In the genomic region with DNA sequence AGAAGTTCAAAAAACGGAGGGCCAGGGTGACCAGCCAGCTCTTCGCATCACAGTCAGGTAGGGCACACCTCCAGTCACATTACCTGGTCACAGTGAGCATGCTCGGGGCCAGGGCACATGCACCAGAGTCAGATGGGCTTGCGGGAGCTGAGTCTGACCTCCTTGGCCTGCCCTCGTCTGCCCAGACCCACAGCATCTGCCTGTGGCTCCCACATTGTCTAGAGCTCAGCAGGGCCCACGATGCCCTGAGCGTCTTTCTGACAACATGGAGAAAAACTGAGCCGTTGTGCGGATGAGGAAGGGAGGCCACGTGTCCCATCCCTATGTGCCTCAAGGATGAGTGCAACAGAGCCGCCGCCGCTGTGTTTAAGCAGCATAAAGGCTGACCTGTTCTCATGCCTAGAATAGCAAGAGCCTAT, we compare ENCODE assay signal across 20 cellular contexts. TPM values are rescaled to one million over a fixed set of nuclear protein-coding genes. Genes with fewer than 3 reads are reported as not detected.
"Had no signal": no experiment of that assay in that cellular context is flagged by ENCODE, and none has a peak within 500 bp of the region (broad histone marks: within the 10 kb centered on the region; RNA-seq: fewer than 3 reads in every experiment).

No MANE protein-coding gene starts in this region.

- H3K27ac Mint-ChIP-seq: activated naive CD4-positive, alpha-beta T cell treated with anti-CD3 and anti-CD28 coated beads for 36 hours; activated naive CD8-positive, alpha-beta T cell treated with anti-CD3 and anti-CD28 coated beads, Interleukin-2, amount 10 ng/mL, durations not matched to agents 7 days and 5 days; activated T-cell treated with anti-CD3 and anti-CD28 coated beads, Interleukin-2, amount 50 U/mL, for 72 hours; nephron; WTC11 had no signal

- ATAC-seq: activated T-cell treated with anti-CD3 and anti-CD28 coated beads, Interleukin-2, amount 50 U/mL, for 72 hours; left ventricle myocardium superior; stimulated activated naive CD8-positive, alpha-beta T cell treated with anti-CD3 and anti-CD28 coated beads, Interleukin-15, amount 100 ng/mL, for 72 hours; WTC11 had no signal

- H3K27me3 Mint-ChIP-seq: activated naive CD8-positive, alpha-beta T cell treated with anti-CD3 and anti-CD28 coated beads, Interleukin-2, amount 10 ng/mL, durations not matched to agents 7 days and 5 days; stimulated activated naive CD8-positive, alpha-beta T cell treated with anti-CD3 and anti-CD28 coated beads, Interleukin-15, amount 100 ng/mL, for 72 hours had no signal

- H3K27ac ChIP-seq: breast epithelium, coronary artery, epithelial cell of prostate, SJSA1, tibial nerve had no signal

- H3K27me3 ChIP-seq: breast epithelium, SJSA1, tibial nerve had no signal

- H3K4me1 ChIP-seq: breast epithelium, SJSA1, tibial nerve had no signal

- H3K9me3 Mint-ChIP-seq: activated naive CD4-positive, alpha-beta T cell treated with anti-CD3 and anti-CD28 coated beads for 36 hours; activated naive CD8-positive, alpha-beta T cell treated with anti-CD3 and anti-CD28 coated beads, Interleukin-2, amount 10 ng/mL, durations not matched to agents 7 days and 5 days; activated T-cell treated with anti-CD3 and anti-CD28 coated beads, Interleukin-2, amount 50 U/mL, for 72 hours; stimulated activated naive CD8-positive, alpha-beta T cell treated with anti-CD3 and anti-CD28 coated beads, Interleukin-15, amount 100 ng/mL, for 72 hours had no signal

- H3K9me3 ChIP-seq: breast epithelium, SJSA1, tibial nerve had no signal

- H3K4me3 ChIP-seq: breast epithelium, coronary artery, SJSA1, tibial nerve had no signal

- H3K36me3 Mint-ChIP-seq: activated naive CD8-positive, alpha-beta T cell treated with anti-CD3 and anti-CD28 coated beads, Interleukin-2, amount 10 ng/mL, durations not matched to agents 7 days and 5 days; WTC11 had no signal

- H3K4me1 Mint-ChIP-seq: WTC11 had no signal

- H3K4me3 Mint-ChIP-seq: activated naive CD4-positive, alpha-beta T cell treated with anti-CD3 and anti-CD28 coated beads for 36 hours; activated naive CD8-positive, alpha-beta T cell treated with anti-CD3 and anti-CD28 coated beads, Interleukin-2, amount 10 ng/mL, durations not matched to agents 7 days and 5 days; activated T-cell treated with anti-CD3 and anti-CD28 coated beads, Interleukin-2, amount 50 U/mL, for 72 hours; stimulated activated naive CD8-positive, alpha-beta T cell treated with anti-CD3 and anti-CD28 coated beads, Interleukin-15, amount 100 ng/mL, for 72 hours; WTC11 had no signal

- DNase-seq: activated effector memory CD4-positive, alpha-beta T cell treated with Interleukin-2 at 50 U/mL for 16 hours; activated naive CD4-positive, alpha-beta T cell treated with anti-CD3 and anti-CD28 coated beads for 36 hours; activated naive CD8-positive, alpha-beta T cell treated with anti-CD3 and anti-CD28 coated beads, Interleukin-2, amount 10 ng/mL, durations not matched to agents 7 days and 5 days; activated T-cell treated with anti-CD3 and anti-CD28 coated beads, Interleukin-2, amount 50 U/mL, for 72 hours; amniotic stem cell; left ventricle myocardium superior; mammary epithelial cell; nucleus accumbens; retina; stimulated activated CD4-positive, alpha-beta T cell treated with anti-CD3 and anti-CD28 coated beads, Interleukin-4, amount 100 ng/mL, for 24 hours; stimulated activated naive CD8-positive, alpha-beta T cell treated with anti-CD3 and anti-CD28 coated beads, Interleukin-15, amount 100 ng/mL, for 72 hours; T-helper 9 cell had no signal

- H3K36me3 ChIP-seq: breast epithelium, SJSA1, tibial nerve had no signal

RNA-seq across cellular contexts. Expression of gene CRACDL, which starts 37.6 kb away (rescaled TPM):
- total RNA-seq: fibroblast of villous mesenchyme, SJSA1 had no signal
